In genomic region chr10:52063159-52063558, GRCh38 we compare ENCODE assay signal across 15 cellular contexts.
DNase-seq lines count a peak whose midpoint lies in the region; ATAC-seq, FAIRE-seq and TF ChIP-seq lines count a peak whose summit lies in the region.
"Had no signal": no experiment of that assay in that cellular context is flagged by ENCODE, and none has a peak within 500 bp of the region (broad histone marks: within the 10 kb centered on the region; RNA-seq: fewer than 3 reads in every experiment).

No MANE protein-coding gene starts in this region.

- peak; percentile 79 for FAIRE-seq in bronchial epithelial cell (lab: Jason Lieb, UNC)
- FAIRE-seq: HepG2 had no signal

- H3K27ac Mint-ChIP-seq in endothelial cell (ENCODE audit: unreplicated experiment), result no peak overlapping the region
- H3K27ac Mint-ChIP-seq: B cell; CD8-positive, alpha-beta T cell had no signal

- H3K36me3 ChIP-seq in bronchial epithelial cell (ENCODE audit: control insufficient read depth, insufficient read depth, low read length) (no peaks in the 10 kb centered on the region), neuronal stem cell (replicated peaks in 1 of 2; ENCODE audit: control insufficient read depth in 2 of 2, insufficient read depth in 2 of 2, low read length in 2 of 2) (no peaks in the 10 kb centered on the region), suprapubic skin (no peaks in the 10 kb centered on the region)
- H3K36me3 ChIP-seq: BLaER1 treated with 17β-estradiol and CSF1 and Interleukin-3, amounts not matched to agents 10 nM and 100 nM had no signal

- no peak overlapping the region for H2BK120ac ChIP-seq in neuronal stem cell (ENCODE audit: low read depth, low read length)

- H3K36me3 Mint-ChIP-seq in endothelial cell (ENCODE audit: low read depth, unreplicated experiment), result no peaks in the 10 kb centered on the region
- H3K36me3 Mint-ChIP-seq: CD8-positive, alpha-beta T cell had no signal

- no peak for TF ChIP-seq CTCF in bronchial epithelial cell (IDR thresholded peaks at IDR 0.05; ENCODE audit: insufficient read depth, low read length, severe bottlenecking)
- no peak for TF ChIP-seq CTCF in endothelial cell (IDR thresholded peaks at IDR 0.05; ENCODE audit: unreplicated experiment)
- no peak for TF ChIP-seq CTCF in suprapubic skin (IDR thresholded peaks at IDR 0.05)

- H3K4me1 ChIP-seq in neuronal stem cell (ENCODE audit: control insufficient read depth in 2 of 2, insufficient read depth in 1 of 2, low read depth in 1 of 2, low read length in 2 of 2) (no peaks in the 10 kb centered on the region), suprapubic skin (no peaks in the 10 kb centered on the region)
- H3K4me1 ChIP-seq: BLaER1 treated with 17β-estradiol and CSF1 and Interleukin-3, amounts not matched to agents 10 nM and 100 nM had no signal

- peaks cover 0 to 2% of the 10 kb centered on the region in 2 donors for H3K9me3 ChIP-seq in neuronal stem cell (replicated peaks in 1 of 2; ENCODE audit: control insufficient read depth in 2 of 2, insufficient read depth in 1 of 2, low read depth in 1 of 2, low read length in 2 of 2)
- no peaks in the 10 kb centered on the region for H3K9me3 ChIP-seq in suprapubic skin

- TF ChIP-seq POLR2A in suprapubic skin (IDR thresholded peaks at IDR 0.05), result no peak

- H3K4me2 ChIP-seq in neuronal stem cell (ENCODE audit: insufficient read depth, low read length, poor library complexity, severe bottlenecking), result no peak overlapping the region
- H3K4me2 ChIP-seq: BLaER1 treated with 17β-estradiol and CSF1 and Interleukin-3, amounts not matched to agents 10 nM and 100 nM had no signal

- no peak overlapping the region for H3K9ac ChIP-seq in neuronal stem cell (ENCODE audit: low read depth, low read length, poor library complexity)
- H3K9ac ChIP-seq: BLaER1 treated with 17β-estradiol and CSF1 and Interleukin-3, amounts not matched to agents 10 nM and 100 nM had no signal

- no peaks in the 10 kb centered on the region for H3K79me1 ChIP-seq in neuronal stem cell (ENCODE audit: low read depth, low read length)

- TF ChIP-seq EP300 in suprapubic skin (IDR thresholded peaks at IDR 0.05), result no peak

- H3K27me3 Mint-ChIP-seq in endothelial cell (ENCODE audit: unreplicated experiment), result peaks cover 3% of the 10 kb centered on the region
- H3K27me3 Mint-ChIP-seq: B cell had no signal

- H3K4ac ChIP-seq in neuronal stem cell (ENCODE audit: low read length), result no peak overlapping the region

- no peak overlapping the region for H2AFZ ChIP-seq in neuronal stem cell (ENCODE audit: low read length)

- no peak overlapping the region for H2AK5ac ChIP-seq in neuronal stem cell (ENCODE audit: low read depth, low read length)

- H3K27ac ChIP-seq in neuronal stem cell (replicated peaks; ENCODE audit: low read length) (no peak overlapping the region), suprapubic skin (no peak overlapping the region)
- H3K27ac ChIP-seq: BLaER1 treated with 17β-estradiol and CSF1 and Interleukin-3, amounts not matched to agents 10 nM and 100 nM had no signal

- H3K4me1 Mint-ChIP-seq in endothelial cell (ENCODE audit: unreplicated experiment), result no peaks in the 10 kb centered on the region
- H3K4me1 Mint-ChIP-seq: B cell had no signal

- H4K91ac ChIP-seq in neuronal stem cell (ENCODE audit: low read depth, low read length, poor library complexity), result no peak overlapping the region

- no CpG with 5 or more reads among the region's 10 CpGs for WGBS in neuronal stem cell (ENCODE audit: extremely low coverage in 2 of 2, insufficient read length in 2 of 2, insufficient replicate concordance in 1 of 2), 2 donors
- WGBS in suprapubic skin, result 100% methylated on average over 1 of the region's 10 CpGs

- peak overlapping the region; percentile 17 for H4K8ac ChIP-seq in neuronal stem cell (ENCODE audit: low read depth, low read length)

- no peaks in the 10 kb centered on the region for H3K9me3 Mint-ChIP-seq in endothelial cell (ENCODE audit: unreplicated experiment)

- H3K18ac ChIP-seq in neuronal stem cell (ENCODE audit: low read length), result peak overlapping the region; percentile 65

- H3K23ac ChIP-seq in neuronal stem cell (ENCODE audit: low read depth, low read length, poor library complexity), result no peak overlapping the region

- no peak overlapping the region for H3K4me3 ChIP-seq in bronchial epithelial cell (ENCODE audit: low read depth, low read length)
- no peak overlapping the region for H3K4me3 ChIP-seq in neuronal stem cell (ENCODE audit: low read length in 2 of 2)
- no peak overlapping the region for H3K4me3 ChIP-seq in suprapubic skin
- H3K4me3 ChIP-seq: BLaER1 treated with 17β-estradiol and CSF1 and Interleukin-3, amounts not matched to agents 10 nM and 100 nM had no signal

- DNase-seq in bronchial epithelial cell (ENCODE audit: low read depth), result no peak
- no peak for DNase-seq in endothelial cell (ENCODE audit: low spot score)
- no peak for DNase-seq in neuronal stem cell (ENCODE audit: low spot score)
- DNase-seq in NCI-H526 (lab: John Stamatoyannopoulos, UW), result no peak
- no peak for DNase-seq in suprapubic skin (ENCODE audit: low spot score in 2 of 2)
- DNase-seq: Calu3; CD8-positive, alpha-beta T cell; DMS79 treated with DMSO at 0.1 percent for 48 hours; GF-D8; GOT3; H9 had no signal

- peak overlapping the region; percentile 31 for H3K14ac ChIP-seq in neuronal stem cell (ENCODE audit: low read length)

- H2BK12ac ChIP-seq in neuronal stem cell (ENCODE audit: low read length), result no peak overlapping the region

- ATAC-seq in HG03378 (IDR thresholded peaks at IDR 0.05; ENCODE audit: unreplicated experiment), result no peak
- ATAC-seq: CD8-positive, alpha-beta T cell; HepG2 had no signal

- no peak overlapping the region for H2BK5ac ChIP-seq in neuronal stem cell (ENCODE audit: low read length)

- H3K27me3 ChIP-seq in bronchial epithelial cell (ENCODE audit: control insufficient read depth, insufficient read depth, low read length) (no peaks in the 10 kb centered on the region), neuronal stem cell (ENCODE audit: control insufficient read depth in 3 of 3, insufficient read depth in 3 of 3, low read depth in 1 of 3, low read length in 3 of 3) (no peaks in the 10 kb centered on the region), suprapubic skin (no peaks in the 10 kb centered on the region)
- H3K27me3 ChIP-seq: BLaER1 treated with 17β-estradiol and CSF1 and Interleukin-3, amounts not matched to agents 10 nM and 100 nM had no signal

- H3K4me3 Mint-ChIP-seq in endothelial cell (ENCODE audit: unreplicated experiment), result peak overlapping the region; percentile 47
- H3K4me3 Mint-ChIP-seq: B cell; CD8-positive, alpha-beta T cell; H9 had no signal

- H2BK15ac ChIP-seq in neuronal stem cell (ENCODE audit: low read length), result no peak overlapping the region
